Comparison of ENCODE assay signal across 17 cellular contexts in the genomic region with DNA sequence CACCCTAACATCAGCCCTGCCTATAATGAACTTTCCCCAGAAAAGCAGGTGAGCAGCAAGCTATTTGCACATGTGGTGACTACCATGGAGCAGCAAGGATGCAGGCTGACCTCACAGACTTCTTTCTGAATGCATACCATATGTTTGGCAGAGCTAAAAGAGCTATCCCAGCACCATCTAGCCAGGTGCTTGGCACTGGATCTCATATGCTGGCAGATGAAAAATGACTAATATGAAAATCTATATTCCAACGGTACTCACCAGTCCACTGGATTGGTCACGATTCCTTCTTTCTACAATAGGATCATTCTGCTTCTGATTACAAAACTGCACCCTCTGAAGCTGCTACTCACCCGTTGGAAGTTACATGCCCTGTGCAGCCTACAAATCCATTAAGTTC.
A peak's percentile ranks its signal among the peaks of the same experiment; 100 is the strongest.
DNase-seq lines count a peak whose midpoint lies in the region; TF ChIP-seq lines count a peak whose summit lies in the region.
"Had no signal": no experiment of that assay in that cellular context is flagged by ENCODE, and none has a peak within 500 bp of the region (broad histone marks: within the 10 kb centered on the region; RNA-seq: fewer than 3 reads in every experiment).

No MANE protein-coding gene starts in this region.

- POLR2A ChIA-PET in OCI-LY7 (lab: Charles Lee) = interaction anchor here (0.7 kb wide), 1 partner anchor 124 kb away, joined by 3 read pairs; no protein-coding TSS in a partner anchor

- TF ChIP-seq CTCF in AG09319 (IDR thresholded peaks at IDR 0.05; ENCODE audit: low read depth, low read length) (no peak), OCI-LY7 (conservative IDR thresholded peaks at IDR 0.05; ENCODE audit: low read length) (no peak)

- H3K9me3 ChIP-seq in OCI-LY7 (ENCODE audit: low read length) = no peaks in the 10 kb centered on the region
- H3K9me3 ChIP-seq: HAP-1 had no signal

- H2AFZ ChIP-seq in OCI-LY7 (ENCODE audit: low read length) = no peak overlapping the region
- H2AFZ ChIP-seq: PC-9 had no signal

- DNase-seq in AG09319 (ENCODE audit: extremely low read depth, low read depth) (peak; percentile 56), HS-5 (ENCODE audit: low read depth) (peak; percentile 49), NCI-H69 (lab: John Stamatoyannopoulos, UW) (peak; percentile 36), fibroblast of peridontal ligament (ENCODE audit: extremely low read depth) (peak; percentile 92), germinal center (ENCODE audit: low spot score) (no peak), OCI-LY7 (ENCODE audit: low spot score) (no peak), pons (ENCODE audit: low spot score) (no peak)
- DNase-seq: COR-L47, NCI-H1436, NCI-H2081, NCI-H2227 treated with DMSO at 0.1 percent for 48 hours, NCI-H526 treated with DMSO at 0.1 percent for 48 hours, PC-9, Right ventricle myocardium superior, T-helper 1 cell had no signal

- H4K20me1 ChIP-seq in OCI-LY7 (ENCODE audit: insufficient read depth, low read length) = no peaks in the 10 kb centered on the region

- no peak overlapping the region for H3K27ac ChIP-seq in OCI-LY7 (ENCODE audit: low read depth, low read length, poor library complexity, severe bottlenecking)
- H3K27ac ChIP-seq: PC-9, SK-N-MC had no signal

- H3K4me1 ChIP-seq in OCI-LY7 (ENCODE audit: insufficient read depth, low read length, poor library complexity, severe bottlenecking) = no peaks in the 10 kb centered on the region
- H3K4me1 ChIP-seq: HAP-1 had no signal

- no peak overlapping the region for H3K4me3 ChIP-seq in OCI-LY7 (ENCODE audit: low read depth, low read length, poor library complexity, severe bottlenecking)
- H3K4me3 ChIP-seq: HAP-1, PC-9, SK-N-MC had no signal

- BruUV-seq in OCI-LY7 (replicated peaks; lab: Mats Ljungman, UMichigan) = no TSS peak

- H3K36me3 ChIP-seq in OCI-LY7 (ENCODE audit: insufficient read depth, low read length) = no peaks in the 10 kb centered on the region
- H3K36me3 ChIP-seq: HAP-1 had no signal

- no peaks in the 10 kb centered on the region for H3K79me2 ChIP-seq in OCI-LY7 (ENCODE audit: insufficient read depth, low read depth, low read length)

- no peak overlapping the region for H3K4me2 ChIP-seq in OCI-LY7 (ENCODE audit: low read length)
- H3K4me2 ChIP-seq: PC-9 had no signal

- CTCF ChIA-PET in OCI-LY7 (lab: Charles Lee; ENCODE audit: unreplicated experiment) = no interaction called here

- intact Hi-C loops in OCI-LY7 (cut with micrococcal nuclease; ENCODE audit: unreplicated experiment) = no loop called here

- H3K9me2 ChIP-seq in OCI-LY7 (ENCODE audit: insufficient read depth, low read length) = no peaks in the 10 kb centered on the region

Comparison
In these comparisons a context has a peak if more than half of its experiments do, and no peak if none do; other contexts are left out.
1. DNase-seq: peak in AG09319 (single experiment), HS-5 (single experiment), NCI-H69 (single experiment) and fibroblast of peridontal ligament (single experiment); none in germinal center (single experiment), OCI-LY7 (single experiment) and pons (single experiment).